9 cellular contexts compared by ENCODE assay signal in the genomic region with DNA sequence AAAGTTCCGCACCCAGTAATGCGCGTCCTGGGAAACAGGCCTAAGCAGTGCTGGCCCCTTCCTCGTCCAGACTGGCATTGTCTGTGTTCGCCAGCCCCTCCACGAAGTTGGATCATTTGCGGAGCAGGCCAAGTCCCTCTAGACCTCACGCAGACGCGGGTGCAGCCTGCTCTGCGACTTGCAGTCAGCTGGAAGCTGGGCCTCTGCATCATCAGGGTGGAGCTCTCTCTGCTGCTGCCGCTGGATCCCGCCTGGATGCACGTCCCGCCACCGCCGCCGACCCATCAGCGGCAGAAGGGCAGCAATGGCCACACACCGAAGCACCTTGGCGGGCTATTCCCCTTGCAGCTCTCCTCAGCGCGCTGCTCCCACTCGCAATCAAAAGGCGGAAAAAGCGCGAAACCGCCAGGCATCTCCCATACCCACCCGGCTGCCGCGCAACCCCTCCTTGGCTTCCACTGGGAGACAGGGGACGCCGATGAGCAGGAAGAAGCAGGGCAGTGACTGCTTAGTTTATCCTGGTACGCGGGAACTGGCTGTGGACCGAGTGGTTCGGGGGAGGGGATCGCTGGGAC.
A peak's percentile ranks its signal among the peaks of the same experiment; 100 is the strongest.
DNase-seq lines count a peak whose midpoint lies in the region; ATAC-seq and TF ChIP-seq lines count a peak whose summit lies in the region.
"Had no signal": no experiment of that assay in that cellular context is flagged by ENCODE, and none has a peak within 500 bp of the region (broad histone marks: within the 10 kb centered on the region; RNA-seq: fewer than 3 reads in every experiment).

No MANE protein-coding gene starts in this region.

- H3K36me3 ChIP-seq in iPS-18a (ENCODE audit: control insufficient read depth, low read depth, low read length), result no peaks in the 10 kb centered on the region

- H3K27me3 ChIP-seq in iPS-18a (ENCODE audit: control insufficient read depth, insufficient read depth, low read length), result peaks cover 48% of the 10 kb centered on the region

- H3K4me3 ChIP-seq in astrocyte of the cerebellum (ENCODE audit: low read depth, low read length), result peak overlapping the region; percentile 69
- peak overlapping the region; percentile 73 for H3K4me3 ChIP-seq in iPS-18a (ENCODE audit: low read length)

- peaks cover 21% of the 10 kb centered on the region for H3K4me1 ChIP-seq in iPS-18a (ENCODE audit: control insufficient read depth, low read depth, low read length)

- no peaks in the 10 kb centered on the region for H3K9me3 ChIP-seq in iPS-18a (ENCODE audit: control insufficient read depth, low read depth, low read length)

- no peak overlapping the region for H3K27ac ChIP-seq in iPS-18a (ENCODE audit: low read length)
- peak overlapping the region; percentile 10 for H3K27ac ChIP-seq in substantia nigra (ENCODE audit: low read depth, low read length, poor library complexity, severe bottlenecking)

- ATAC-seq in stimulated activated naive CD8-positive, alpha-beta T cell treated with anti-CD3 and anti-CD28 coated beads, Interleukin-15, Interleukin-2, amounts not matched to agents 100 U/mL and 50 U/mL, for 24 hours, result no peak
- ATAC-seq in GM18867 (IDR thresholded peaks at IDR 0.05; ENCODE audit: unreplicated experiment), result no peak

- TF ChIP-seq CTCF in astrocyte of the cerebellum (IDR thresholded peaks at IDR 0.05; ENCODE audit: low read depth, low read length, missing control alignments), result peak; percentile 37

- in situ Hi-C loops in astrocyte of the cerebellum (cut with HindIII; ENCODE audit: low sequenced_read_pairs), result no loop called here

- peak overlapping the region; percentile 61 for H3K9ac ChIP-seq in iPS-18a (ENCODE audit: low read length)

- DNase-seq in HK-2 (ENCODE audit: unreplicated experiment), result peak; percentile 66
- DNase-seq in astrocyte of the cerebellum (ENCODE audit: low read depth), result no peak
- peak in 24 of 49 donors; percentile 9 to 66 (median 33) for DNase-seq in substantia nigra (lab: John Stamatoyannopoulos, UW)
- no peak for DNase-seq in activated T-cell treated with anti-CD3 and anti-CD28 coated beads, Interleukin-2, amount 50 U/mL, for 48 hours
- no peak for DNase-seq in stimulated activated naive CD8-positive, alpha-beta T cell treated with anti-CD3 and anti-CD28 coated beads, Interleukin-15, Interleukin-2, amounts not matched to agents 100 U/mL and 50 U/mL, for 24 hours
- DNase-seq in SHP77 (lab: John Stamatoyannopoulos, UW), result no peak
- DNase-seq: activated effector memory CD4-positive, alpha-beta T cell treated with anti-CD3 and anti-CD28 coated beads, Interleukin-2, amount 50 U/mL, for 16 hours had no signal
